ENCODE assay signal across 8 cellular contexts in the genomic region with DNA sequence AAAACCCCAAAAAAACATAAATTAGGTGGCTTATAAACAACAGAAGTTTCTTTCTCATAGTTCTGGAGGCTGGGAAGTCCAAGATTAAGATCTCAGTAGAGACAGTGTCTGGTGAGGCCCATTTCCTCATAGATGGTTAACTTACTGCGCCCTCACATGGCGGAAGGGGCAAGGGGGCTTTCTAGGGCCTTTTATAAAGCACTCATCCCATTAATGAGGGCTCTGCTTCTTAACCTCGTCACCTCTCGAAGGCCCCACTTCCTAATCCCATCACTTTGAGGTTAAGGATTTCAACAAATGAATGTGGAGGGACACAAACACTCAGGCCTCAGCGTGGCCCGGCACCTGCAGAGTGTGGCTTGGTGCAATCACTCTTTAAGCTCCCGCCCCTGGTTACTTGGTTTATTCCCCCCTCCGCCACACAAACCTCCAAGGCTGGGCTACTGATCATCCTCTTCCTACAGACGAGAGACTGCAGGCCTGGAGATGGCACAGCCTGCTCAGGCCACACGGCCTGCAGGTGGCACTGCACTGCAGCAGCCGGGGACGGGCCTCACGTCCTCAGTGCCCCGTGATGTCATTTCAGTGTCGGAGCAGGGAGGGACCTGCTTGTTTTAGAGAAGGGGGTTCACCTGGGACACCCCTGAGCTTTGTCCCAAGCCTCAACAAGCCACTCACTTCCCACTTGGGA.
DNase-seq lines count a peak whose midpoint lies in the region; ATAC-seq and TF ChIP-seq lines count a peak whose summit lies in the region.
"Not testable (repeated sequence)": the region's sequence is repeated elsewhere in the genome, so short reads cannot be mapped to it uniquely, and the experiment has no call there.

No MANE protein-coding gene starts in this region.

- not testable (repeated sequence) for H3K4me3 ChIP-seq in BLaER1 treated with 17β-estradiol and CSF1 and Interleukin-3, amounts not matched to agents 10 nM and 100 nM; body of pancreas

- H4K20me1 ChIP-seq in BLaER1 treated with 17β-estradiol and CSF1 and Interleukin-3, amounts not matched to agents 10 nM and 100 nM, result not testable (repeated sequence)

- not testable (repeated sequence) for H3K4me3 Mint-ChIP-seq in naive B cell

- H3K27ac Mint-ChIP-seq in naive B cell, result peak overlapping the region in 1 of 6 donors; percentile 40

- H3K27me3 Mint-ChIP-seq in naive B cell, result not testable (repeated sequence)

- H3K4me1 Mint-ChIP-seq in naive B cell, result not testable (repeated sequence)

- not testable (repeated sequence) for H3K9me3 ChIP-seq in BLaER1 treated with 17β-estradiol and CSF1 and Interleukin-3, amounts not matched to agents 10 nM and 100 nM (replicated peaks in 1 of 11); body of pancreas

- ATAC-seq in body of pancreas (peak; percentile 90), Right ventricle myocardium inferior (peak; percentile 91), naive B cell (ENCODE audit: low read depth in 2 of 2) (peak; percentile 83 to 88)

- H3K9me3 Mint-ChIP-seq in naive B cell, result peaks cover 5 to 10% (median 6%) of the 10 kb centered on the region in 7 donors

- intact Hi-C loops in body of pancreas (cut with DNase I), result not testable (repeated sequence)
- intact Hi-C loops in Right ventricle myocardium inferior (cut with DNase I), result loop anchor here (2.0 kb wide), 1 partner anchor 243 kb away; no protein-coding TSS in a partner anchor

- not testable (repeated sequence) for H3K36me3 ChIP-seq in BLaER1 treated with 17β-estradiol and CSF1 and Interleukin-3, amounts not matched to agents 10 nM and 100 nM; body of pancreas (replicated peaks in 1 of 2; ENCODE audit: insufficient read depth in 1 of 2, low read depth in 2 of 2)

- DNase-seq in HCEC 1CT (peak; percentile 40), NCI-H345 (lab: John Stamatoyannopoulos, UW) (peak; percentile 67), body of pancreas (peak; percentile 59 to 79 (median 70)), Right ventricle myocardium inferior (ENCODE audit: missing footprints) (peak; percentile 82), naive B cell (peak; percentile 20)
- DNase-seq in stimulated activated CD4-positive, alpha-beta T cell treated with anti-CD3 and anti-CD28 coated beads, TNF-alpha, amount 100 ng/mL, for 48 hours (ENCODE audit: low read depth in 3 of 3), result peak; percentile 5 to 8 (median 6)

- H3K4me1 ChIP-seq in BLaER1 treated with 17β-estradiol and CSF1 and Interleukin-3, amounts not matched to agents 10 nM and 100 nM, result peaks cover 19 to 43% (median 35%) of the 10 kb centered on the region in 10 experiments
- not testable (repeated sequence) for H3K4me1 ChIP-seq in body of pancreas

- not testable (repeated sequence) for H3K27me3 ChIP-seq in BLaER1 treated with 17β-estradiol and CSF1 and Interleukin-3, amounts not matched to agents 10 nM and 100 nM; body of pancreas

- H3K4me2 ChIP-seq in BLaER1 treated with 17β-estradiol and CSF1 and Interleukin-3, amounts not matched to agents 10 nM and 100 nM, result peak overlapping the region in 8 of 11 experiments; percentile 62 to 84 (median 76); a peak in 11 of 22 replicates

- 21% methylated on average over 15 of the region's 15 CpGs; no CpG with 5 or more reads in 1 of the 2 donors for WGBS in body of pancreas, 2 donors

- TF ChIP-seq CTCF in VCaP (conservative IDR thresholded peaks at IDR 0.05), result peak; percentile 51
- TF ChIP-seq CTCF in body of pancreas (IDR thresholded peaks at IDR 0.05), result peak; percentile 46 to 84 (median 62)

- not testable (repeated sequence) for H3K9ac ChIP-seq in BLaER1 treated with 17β-estradiol and CSF1 and Interleukin-3, amounts not matched to agents 10 nM and 100 nM

- not testable (repeated sequence) for TF ChIP-seq POLR2A in body of pancreas (IDR thresholded peaks at IDR 0.05)

- peak overlapping the region in 1 of 11 experiments; percentile 35; a peak in 1 of 22 replicates for H3K27ac ChIP-seq in BLaER1 treated with 17β-estradiol and CSF1 and Interleukin-3, amounts not matched to agents 10 nM and 100 nM
- not testable (repeated sequence) for H3K27ac ChIP-seq in VCaP
- H3K27ac ChIP-seq in body of pancreas, result peak overlapping the region in 3 of 4 donors; percentile 10 to 26 (median 15)

- H3K36me3 Mint-ChIP-seq in naive B cell, result peaks cover 0 to 17% of the 10 kb centered on the region in 2 donors

Comparison
In these comparisons a context has a peak if more than half of its experiments do, and no peak if none do; other contexts are left out.
1. DNase-seq: peak in every context shown above with its lines; median percentile 82 in Right ventricle myocardium inferior; 70 in body of pancreas; 67 in NCI-H345; 40 in HCEC 1CT; 20 in naive B cell; 6 in stimulated activated CD4-positive, alpha-beta T cell treated with anti-CD3 and anti-CD28 coated beads, TNF-alpha, amount 100 ng/mL, for 48 hours.